Comparison of ENCODE assay signal across 16 cellular contexts in the genomic region with DNA sequence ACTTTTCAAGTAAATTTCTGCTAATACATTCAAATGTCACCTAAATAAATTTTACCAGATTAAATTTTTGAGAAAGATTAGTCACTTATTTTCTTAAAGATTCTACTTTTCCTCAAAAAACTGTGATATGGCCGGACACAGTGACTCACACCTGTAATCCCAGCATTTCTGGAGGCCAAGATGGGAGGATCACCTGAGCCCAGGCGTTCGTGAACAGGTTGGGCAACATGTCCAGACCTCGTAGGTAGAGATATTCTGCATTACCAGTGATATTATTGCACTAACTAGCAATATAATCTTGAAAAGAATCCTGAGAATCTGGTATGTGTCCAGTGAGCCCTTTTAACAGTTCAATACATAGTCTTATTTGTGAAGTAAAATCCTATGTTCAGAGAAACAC.
DNase-seq lines count a peak whose midpoint lies in the region; ATAC-seq and TF ChIP-seq lines count a peak whose summit lies in the region.
"Had no signal": no experiment of that assay in that cellular context is flagged by ENCODE, and none has a peak within 500 bp of the region (broad histone marks: within the 10 kb centered on the region; RNA-seq: fewer than 3 reads in every experiment).

No MANE protein-coding gene starts in this region.

- 98 to 99% methylated on average over 4 of the region's 4 CpGs for WGBS in GM23248 (ENCODE audit: low coverage in 1 of 2, low lambda C conversion rate in 2 of 2, missing lambda C conversion rate in 2 of 2), 2 experiments
- WGBS in hepatocyte (ENCODE audit: low lambda C conversion rate, missing lambda C conversion rate), result 91% methylated on average over 4 of the region's 4 CpGs

- H3K9me3 Mint-ChIP-seq in activated naive CD4-positive, alpha-beta T cell treated with anti-CD3 and anti-CD28 coated beads, Interleukin-2, amount 50 U/mL, for 24 hours, result no peaks in the 10 kb centered on the region
- peaks cover 3 to 10% of the 10 kb centered on the region in 2 donors for H3K9me3 Mint-ChIP-seq in activated naive CD4-positive, alpha-beta T cell treated with anti-CD3 and anti-CD28 coated beads, Interleukin-2, amount 50 U/mL, for 72 hours
- H3K9me3 Mint-ChIP-seq in activated T-helper 17 cell treated with anti-CD3 and anti-CD28 coated beads, Interleukin-2, amount 50 U/mL, for 72 hours, result no peaks in the 10 kb centered on the region

- H3K4me2 ChIP-seq in GM23248 (ENCODE audit: unreplicated experiment) (no peak overlapping the region), osteoblast (ENCODE audit: insufficient read depth, low read length) (no peak overlapping the region), hepatocyte (no peak overlapping the region)

- peaks cover 100% of the 10 kb centered on the region for H3K79me2 ChIP-seq in GM23248 (ENCODE audit: insufficient read depth)
- peaks cover 94% of the 10 kb centered on the region for H3K79me2 ChIP-seq in osteoblast (ENCODE audit: insufficient read depth, low read length)
- peaks cover 73% of the 10 kb centered on the region for H3K79me2 ChIP-seq in hepatocyte

- H3K27ac Mint-ChIP-seq in activated naive CD4-positive, alpha-beta T cell treated with anti-CD3 and anti-CD28 coated beads, Interleukin-2, amount 50 U/mL, for 24 hours, result peak overlapping the region; percentile 70
- H3K27ac Mint-ChIP-seq in activated naive CD4-positive, alpha-beta T cell treated with anti-CD3 and anti-CD28 coated beads, Interleukin-2, amount 50 U/mL, for 72 hours, result no peak overlapping the region
- H3K27ac Mint-ChIP-seq in activated T-helper 17 cell treated with anti-CD3 and anti-CD28 coated beads, Interleukin-2, amount 50 U/mL, for 72 hours, result no peak overlapping the region

- H3K27me3 Mint-ChIP-seq in activated naive CD4-positive, alpha-beta T cell treated with anti-CD3 and anti-CD28 coated beads, Interleukin-2, amount 50 U/mL, for 24 hours, result no peaks in the 10 kb centered on the region
- no peaks in the 10 kb centered on the region for H3K27me3 Mint-ChIP-seq in activated T-helper 17 cell treated with anti-CD3 and anti-CD28 coated beads, Interleukin-2, amount 50 U/mL, for 72 hours

- H3K9me2 ChIP-seq in GM23248 (ENCODE audit: insufficient read depth) (no peaks in the 10 kb centered on the region), hepatocyte (replicated peaks; ENCODE audit: insufficient read depth) (no peaks in the 10 kb centered on the region)

- H3K9ac ChIP-seq in GM23248, result no peak overlapping the region

- H3K4me1 Mint-ChIP-seq in activated naive CD4-positive, alpha-beta T cell treated with anti-CD3 and anti-CD28 coated beads, Interleukin-2, amount 50 U/mL, for 24 hours, result peaks cover 81% of the 10 kb centered on the region
- peaks cover 32% of the 10 kb centered on the region for H3K4me1 Mint-ChIP-seq in activated T-helper 17 cell treated with anti-CD3 and anti-CD28 coated beads, Interleukin-2, amount 50 U/mL, for 72 hours

- ATAC-seq in activated naive CD4-positive, alpha-beta T cell treated with anti-CD3 and anti-CD28 coated beads, Interleukin-2, amount 50 U/mL, for 72 hours, result no peak
- no peak for ATAC-seq in activated T-helper 17 cell treated with anti-CD3 and anti-CD28 coated beads, Interleukin-2, amount 50 U/mL, for 72 hours (replicated peaks)
- no peak for ATAC-seq in GM19328 (IDR thresholded peaks at IDR 0.05; ENCODE audit: unreplicated experiment)
- ATAC-seq: HCT116 had no signal

- H3F3A ChIP-seq in GM23248 (ENCODE audit: insufficient read depth), result peaks cover 64% of the 10 kb centered on the region

- H3K4me3 Mint-ChIP-seq in activated naive CD4-positive, alpha-beta T cell treated with anti-CD3 and anti-CD28 coated beads, Interleukin-2, amount 50 U/mL, for 24 hours, result no peak overlapping the region
- peak overlapping the region; percentile 56 for H3K4me3 Mint-ChIP-seq in activated T-helper 17 cell treated with anti-CD3 and anti-CD28 coated beads, Interleukin-2, amount 50 U/mL, for 72 hours

- in situ Hi-C loops in GM23248 (cut with MboI), result no loop called here

- DNase-seq in activated naive CD4-positive, alpha-beta T cell treated with anti-CD3 and anti-CD28 coated beads, Interleukin-2, amount 50 U/mL, for 72 hours (ENCODE audit: low spot score in 2 of 2), result no peak
- no peak for DNase-seq in GM23248
- no peak for DNase-seq in osteoblast (ENCODE audit: insufficient read length, low spot score, missing footprints)
- DNase-seq in hepatocyte (ENCODE audit: low spot score), result no peak
- DNase-seq: GOT3; NCI-H1105 treated with DMSO at 0.1 percent for 48 hours; NCI-H1694; NCI-H2081 treated with DMSO at 0.1 percent for 48 hours; NCI-H748 treated with DMSO at 0.1 percent for 48 hours; NK-92 treated with Interleukin-12 subunit alpha and Interleukin-12 subunit beta, amount 100 ng/mL, for 24 hours; Right ventricle myocardium superior had no signal

- peaks cover 62% of the 10 kb centered on the region for H3K4me1 ChIP-seq in GM23248 (ENCODE audit: insufficient read depth)
- H3K4me1 ChIP-seq in osteoblast (ENCODE audit: insufficient read depth, low read length), result peaks cover 40% of the 10 kb centered on the region
- H3K4me1 ChIP-seq in hepatocyte (ENCODE audit: insufficient read depth), result peaks cover 7% of the 10 kb centered on the region

- no peaks in the 10 kb centered on the region for H3K27me3 ChIP-seq in GM23248 (replicated peaks; ENCODE audit: insufficient read depth)
- H3K27me3 ChIP-seq in osteoblast (ENCODE audit: insufficient read depth, low read length), result no peaks in the 10 kb centered on the region
- no peaks in the 10 kb centered on the region for H3K27me3 ChIP-seq in hepatocyte

- H3K9me3 ChIP-seq in GM23248 (ENCODE audit: low read depth), result no peaks in the 10 kb centered on the region
- H3K9me3 ChIP-seq in osteoblast (ENCODE audit: low read depth, low read length), result no peaks in the 10 kb centered on the region
- H3K9me3 ChIP-seq in hepatocyte (ENCODE audit: low read depth), result no peaks in the 10 kb centered on the region

- H3K36me3 ChIP-seq in GM23248 (ENCODE audit: low read depth), result peaks cover 6% of the 10 kb centered on the region; the same call in 1 of the 2 replicates
- H3K36me3 ChIP-seq in osteoblast (ENCODE audit: insufficient read depth, low read length), result peaks cover 10% of the 10 kb centered on the region
- no peaks in the 10 kb centered on the region for H3K36me3 ChIP-seq in hepatocyte (replicated peaks; ENCODE audit: insufficient read depth, low read depth)

- TF ChIP-seq CTCF in osteoblast (IDR thresholded peaks at IDR 0.05; ENCODE audit: extremely low read depth, low read depth, low read length) (no peak), hepatocyte (IDR thresholded peaks at IDR 0.05; ENCODE audit: poor library complexity) (no peak)

- H3K4me3 ChIP-seq in GM23248 (no peak overlapping the region), osteoblast (ENCODE audit: insufficient read depth, low read length) (no peak overlapping the region), hepatocyte (no peak overlapping the region)

- peaks cover 4% of the 10 kb centered on the region; the same call in 1 of the 2 replicates for H4K20me1 ChIP-seq in GM23248 (ENCODE audit: insufficient read depth)
- peaks cover 16% of the 10 kb centered on the region for H4K20me1 ChIP-seq in osteoblast (ENCODE audit: insufficient read depth, low read length)
- peaks cover 4% of the 10 kb centered on the region for H4K20me1 ChIP-seq in hepatocyte (ENCODE audit: insufficient read depth, poor library complexity, severe bottlenecking)

- H2AFZ ChIP-seq in GM23248, result no peak overlapping the region
- H2AFZ ChIP-seq in osteoblast (ENCODE audit: low read length), result no peak overlapping the region
- no peak overlapping the region for H2AFZ ChIP-seq in hepatocyte

- H3K36me3 Mint-ChIP-seq in activated naive CD4-positive, alpha-beta T cell treated with anti-CD3 and anti-CD28 coated beads, Interleukin-2, amount 50 U/mL, for 24 hours, result peaks cover 24% of the 10 kb centered on the region
- peaks cover 22 to 33% of the 10 kb centered on the region in 2 donors for H3K36me3 Mint-ChIP-seq in activated naive CD4-positive, alpha-beta T cell treated with anti-CD3 and anti-CD28 coated beads, Interleukin-2, amount 50 U/mL, for 72 hours
- peaks cover 73% of the 10 kb centered on the region for H3K36me3 Mint-ChIP-seq in activated T-helper 17 cell treated with anti-CD3 and anti-CD28 coated beads, Interleukin-2, amount 50 U/mL, for 72 hours (ENCODE audit: low read depth)

- H3K27ac ChIP-seq in GM23248 (peak overlapping the region; percentile 58; the same call in 1 of the 2 replicates), osteoblast (ENCODE audit: low read depth, low read length) (peak overlapping the region; percentile 62), hepatocyte (no peak overlapping the region)
- H3K27ac ChIP-seq: C4-2B had no signal
